Comparison of ENCODE assay signal across 19 cellular contexts in genomic region chr7:123131556-123132345, GRCh38.
"Had no signal": no experiment of that assay in that cellular context is flagged by ENCODE, and none has a peak within 500 bp of the region (broad histone marks: within the 10 kb centered on the region; RNA-seq: fewer than 3 reads in every experiment).

No MANE protein-coding gene starts in this region.

- H3K4me3 ChIP-seq: esophagus squamous epithelium, gastroesophageal sphincter, left ventricle myocardium inferior, lower lobe of right lung, spleen, tibial artery, upper lobe of right lung, vagina had no signal

- ATAC-seq: gastroesophageal sphincter; left cardiac atrium; lower lobe of right lung; natural killer cell; sciatic nerve; stimulated activated memory B cell treated with anti-CD40 and anti-IgM and Interleukin-4, amounts not matched to agents 10 μg/mL and 1 μg/mL and 100 μg/mL, for 72 hours; upper lobe of right lung had no signal

- H3K4me1 ChIP-seq: esophagus squamous epithelium, gastroesophageal sphincter, left ventricle myocardium inferior, lower lobe of right lung, spleen, tibial artery, upper lobe of right lung, vagina had no signal

- H3K9me3 ChIP-seq: esophagus squamous epithelium, gastroesophageal sphincter, left ventricle myocardium inferior, lower lobe of right lung, tibial artery, upper lobe of right lung, vagina had no signal

- H3K27me3 ChIP-seq: esophagus squamous epithelium, gastroesophageal sphincter, spleen, tibial artery, upper lobe of right lung, vagina had no signal

- H3K36me3 ChIP-seq: esophagus squamous epithelium, gastroesophageal sphincter, left ventricle myocardium inferior, lower lobe of right lung, spleen, tibial artery, upper lobe of right lung, vagina had no signal

- H3K27ac ChIP-seq: esophagus squamous epithelium, gastroesophageal sphincter, left ventricle myocardium inferior, lower lobe of right lung, spleen, tibial artery, upper lobe of right lung, vagina had no signal

- DNase-seq: esophagus squamous epithelium; foreskin fibroblast; glutamatergic neuron; kidney; left cardiac atrium; left ventricle myocardium inferior; lower lobe of right lung; natural killer cell; posterior cingulate gyrus; spleen; stimulated activated CD4-positive, alpha-beta T cell treated with anti-CD3 and anti-CD28 coated beads, Interleukin-15, amount 100 ng/mL, for 24 hours; stimulated activated CD4-positive, alpha-beta T cell treated with anti-CD3 and anti-CD28 coated beads, Interleukin-1b, Interleukin-23, amount 100 ng/mL, for 48 hours; stimulated activated CD4-positive, alpha-beta T cell treated with anti-CD3 and anti-CD28 coated beads, Interleukin-4, amount 100 ng/mL, for 24 hours; tibial artery; upper lobe of right lung had no signal
